ENCODE assay signal across 19 cellular contexts in the genomic region with DNA sequence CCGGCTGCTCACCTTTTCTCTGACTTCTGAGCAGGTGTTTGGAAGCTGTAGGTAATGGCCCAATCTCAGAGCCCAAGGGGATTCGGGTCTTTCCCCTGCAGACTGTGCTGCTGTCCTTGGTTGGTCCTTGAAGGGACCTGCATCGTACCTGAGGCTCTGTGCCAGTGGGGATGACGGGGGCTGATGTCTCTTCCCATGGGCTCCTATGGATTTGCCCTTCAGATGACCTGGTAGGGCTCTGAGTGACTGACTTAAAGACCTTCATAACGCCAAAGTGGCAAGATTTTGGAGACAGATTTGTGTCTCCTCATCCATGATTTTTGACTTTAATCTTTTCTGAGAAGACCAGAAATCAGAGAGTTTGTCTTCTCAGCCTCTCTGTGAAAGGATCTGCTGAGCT.
"Had no signal": no experiment of that assay in that cellular context is flagged by ENCODE, and none has a peak within 500 bp of the region (broad histone marks: within the 10 kb centered on the region; RNA-seq: fewer than 3 reads in every experiment).

No MANE protein-coding gene starts in this region.

- H3K27me3 ChIP-seq: gastroesophageal sphincter, upper lobe of left lung had no signal

- H3K4me3 Mint-ChIP-seq: activated naive CD4-positive, alpha-beta T cell treated with anti-CD3 and anti-CD28 coated beads for 36 hours; brain; immature natural killer cell; nephron; stimulated activated naive CD8-positive, alpha-beta T cell treated with anti-CD3 and anti-CD28 coated beads, Interleukin-15, amount 100 ng/mL, for 72 hours had no signal

- H3K27ac ChIP-seq: gastroesophageal sphincter, thoracic aorta, upper lobe of left lung, WERI-Rb-1 had no signal

- ATAC-seq: gastroesophageal sphincter; stimulated activated naive CD8-positive, alpha-beta T cell treated with anti-CD3 and anti-CD28 coated beads, Interleukin-15, amount 100 ng/mL, for 72 hours had no signal

- H3K36me3 Mint-ChIP-seq: brain had no signal

- DNase-seq: activated CD4-positive, alpha-beta T cell treated with anti-CD3 and anti-CD28 coated beads, Interleukin-2, amount 50 U/mL, for 4 hours; activated naive CD4-positive, alpha-beta T cell treated with anti-CD3 and anti-CD28 coated beads for 36 hours; activated T-cell treated with anti-CD3 and anti-CD28 coated beads, Interleukin-2, amount 50 U/mL, for 1 hour; anterior cingulate cortex; central memory CD4-positive, alpha-beta T cell; cortex of kidney; effector CD4-positive, alpha-beta T cell; immature natural killer cell; mesendoderm; posterior cingulate gyrus; stimulated activated naive CD8-positive, alpha-beta T cell treated with anti-CD3 and anti-CD28 coated beads, Interleukin-15, amount 100 ng/mL, for 72 hours; SW 1271; upper lobe of left lung; WERI-Rb-1 had no signal

- H3K4me3 ChIP-seq: gastroesophageal sphincter, thoracic aorta, upper lobe of left lung had no signal

- H3K36me3 ChIP-seq: gastroesophageal sphincter, thoracic aorta, upper lobe of left lung, WERI-Rb-1 had no signal

- H3K9me3 Mint-ChIP-seq: activated naive CD4-positive, alpha-beta T cell treated with anti-CD3 and anti-CD28 coated beads for 36 hours; activated T-helper 2 cell treated with anti-CD3 and anti-CD28 coated beads, Interferon-gamma antibody, Interleukin-2, Interleukin-4, amounts not matched to agents 10 μg/mL and 5 μg/mL and 100 μg/mL, durations not matched to agents 14 hours and 24 hours and 36 hours; immature natural killer cell; nephron; stimulated activated naive CD8-positive, alpha-beta T cell treated with anti-CD3 and anti-CD28 coated beads, Interleukin-15, amount 100 ng/mL, for 72 hours had no signal

- H3K9me3 ChIP-seq: gastroesophageal sphincter, thoracic aorta, upper lobe of left lung had no signal

- H3K27ac Mint-ChIP-seq: activated naive CD4-positive, alpha-beta T cell treated with anti-CD3 and anti-CD28 coated beads for 36 hours; activated T-helper 2 cell treated with anti-CD3 and anti-CD28 coated beads, Interferon-gamma antibody, Interleukin-2, Interleukin-4, amounts not matched to agents 10 μg/mL and 5 μg/mL and 100 μg/mL, durations not matched to agents 14 hours and 24 hours and 36 hours; brain; nephron; stimulated activated naive CD8-positive, alpha-beta T cell treated with anti-CD3 and anti-CD28 coated beads, Interleukin-15, amount 100 ng/mL, for 72 hours had no signal

- H3K27me3 Mint-ChIP-seq: brain; stimulated activated naive CD8-positive, alpha-beta T cell treated with anti-CD3 and anti-CD28 coated beads, Interleukin-15, amount 100 ng/mL, for 72 hours had no signal
